ENCODE assay signal across 9 cellular contexts in genomic region chr15:98914626-98915025, GRCh38.
DNase-seq lines count a peak whose midpoint lies in the region; ATAC-seq and TF ChIP-seq lines count a peak whose summit lies in the region.
"Had no signal": no experiment of that assay in that cellular context is flagged by ENCODE, and none has a peak within 500 bp of the region (broad histone marks: within the 10 kb centered on the region; RNA-seq: fewer than 3 reads in every experiment).

No MANE protein-coding gene starts in this region.

- TF ChIP-seq EP300 in suprapubic skin (IDR thresholded peaks at IDR 0.05), result no peak

- peaks cover 79% of the 10 kb centered on the region for H3K36me3 ChIP-seq in suprapubic skin

- H3K27me3 ChIP-seq in suprapubic skin, result no peaks in the 10 kb centered on the region

- no peaks in the 10 kb centered on the region for H3K9me3 ChIP-seq in suprapubic skin

- peaks cover 17% of the 10 kb centered on the region for H3K4me1 ChIP-seq in suprapubic skin

- TF ChIP-seq CTCF in VCaP (conservative IDR thresholded peaks at IDR 0.05), result no peak
- TF ChIP-seq CTCF in suprapubic skin (IDR thresholded peaks at IDR 0.05), result no peak

- no peak for TF ChIP-seq POLR2A in suprapubic skin (IDR thresholded peaks at IDR 0.05)

- ATAC-seq in GM19351 (IDR thresholded peaks at IDR 0.05; ENCODE audit: unreplicated experiment) (peak; percentile 12), left colon (no peak), GM21619 (IDR thresholded peaks at IDR 0.05; ENCODE audit: unreplicated experiment) (no peak)

- DNase-seq in fibroblast of the conjunctiva (ENCODE audit: low read depth) (peak; percentile 50), suprapubic skin (ENCODE audit: low spot score in 2 of 2) (no peak), DMS79 (lab: John Stamatoyannopoulos, UW) (no peak), left colon (no peak), NCI-H2029 treated with DMSO at 0.1 percent for 48 hours (lab: John Stamatoyannopoulos, UW) (no peak)
- DNase-seq: NCI-H345 had no signal

- H3K27ac ChIP-seq in VCaP (peak overlapping the region; percentile 82), suprapubic skin (peak overlapping the region; percentile 61)

- WGBS in suprapubic skin, result 54% methylated on average over 7 of the region's 7 CpGs

- intact Hi-C loops in left colon (cut with DNase I, micrococcal nuclease), result no loop called here

- H3K4me3 ChIP-seq in suprapubic skin, result no peak overlapping the region
